In genomic region chr1:167627615-167627864, GRCh38 we compare ENCODE assay signal across 8 cellular contexts. TPM values are rescaled to one million over a fixed set of nuclear protein-coding genes. Genes with fewer than 3 reads are reported as not detected.
DNase-seq lines count a peak whose midpoint lies in the region; ATAC-seq and TF ChIP-seq lines count a peak whose summit lies in the region.

No MANE protein-coding gene starts in this region.

- peak overlapping the region; percentile 93 for H3K4me3 ChIP-seq in CD4-positive, CD25-positive, alpha-beta regulatory T cell (ENCODE audit: low read depth, low read length)
- H3K4me3 ChIP-seq in OCI-LY1 (ENCODE audit: low read depth, low read length, poor library complexity, severe bottlenecking) (peak overlapping the region; percentile 27), left lung (no peak overlapping the region), trophoblast cell (ENCODE audit: low read depth, low read length) (no peak overlapping the region)

- no peak for TF ChIP-seq CTCF in OCI-LY1 (IDR thresholded peaks at IDR 0.05; ENCODE audit: low read length)
- no peak for TF ChIP-seq CTCF in left lung (IDR thresholded peaks at IDR 0.05)

- no peaks in the 10 kb centered on the region for H3K36me3 ChIP-seq in CD4-positive, CD25-positive, alpha-beta regulatory T cell (ENCODE audit: control insufficient read depth, insufficient read depth, low read length)
- H3K36me3 ChIP-seq in OCI-LY1 (ENCODE audit: insufficient read depth, low read length) (peaks cover 17% of the 10 kb centered on the region; the same call in 1 of the 2 replicates), left lung (no peaks in the 10 kb centered on the region), trophoblast cell (ENCODE audit: control insufficient read depth in 1 of 2, insufficient read depth in 2 of 2, low read length in 2 of 2) (no peaks in the 10 kb centered on the region)

- H2AFZ ChIP-seq in OCI-LY1 (ENCODE audit: low read length) (no peak overlapping the region), trophoblast cell (ENCODE audit: insufficient read depth, low read length, poor library complexity) (no peak overlapping the region)

- intact Hi-C loops in left lung (cut with DNase I), result no loop called here

- no peak overlapping the region for H3K4ac ChIP-seq in trophoblast cell (ENCODE audit: low read depth, low read length)

- peaks cover 0 to 6% (median 0%) of the 10 kb centered on the region in 7 donors for H3K9me3 Mint-ChIP-seq in CD4-positive, CD25-positive, alpha-beta regulatory T cell

- in situ Hi-C loops in KBM-7 (cut with MboI; ENCODE audit: low pct_unique_long_range_greater_than_20kb, low sequenced_read_pairs), result no loop called here

- no CpG with 5 or more reads among the region's 3 CpGs for WGBS in trophoblast cell (ENCODE audit: extremely low coverage, insufficient coverage, insufficient read length)

- H2BK120ac ChIP-seq in trophoblast cell (ENCODE audit: insufficient read depth, low read length, poor library complexity), result no peak overlapping the region

- H4K91ac ChIP-seq in trophoblast cell (ENCODE audit: low read depth, low read length), result no peak overlapping the region

- no peak overlapping the region for H4K12ac ChIP-seq in trophoblast cell (ENCODE audit: low read depth, low read length)

- H3F3A ChIP-seq in OCI-LY1 (ENCODE audit: insufficient read depth, low read length), result peaks cover 4% of the 10 kb centered on the region; the same call in 1 of the 2 replicates

- no peak overlapping the region for H2AK5ac ChIP-seq in trophoblast cell (ENCODE audit: low read length)

- peaks cover 55% of the 10 kb centered on the region for H3K4me1 ChIP-seq in CD4-positive, CD25-positive, alpha-beta regulatory T cell (ENCODE audit: control insufficient read depth, insufficient read depth, low read length, poor library complexity, severe bottlenecking)
- H3K4me1 ChIP-seq in OCI-LY1 (ENCODE audit: insufficient read depth, low read length, severe bottlenecking) (peaks cover 63% of the 10 kb centered on the region), left lung (peaks cover 6 to 47% of the 10 kb centered on the region in 2 donors), trophoblast cell (ENCODE audit: control insufficient read depth in 1 of 2, insufficient read depth in 2 of 2, low read length in 2 of 2) (peaks cover 6 to 13% of the 10 kb centered on the region in 2 experiments)

- no peak for ATAC-seq in CD4-positive, CD25-positive, alpha-beta regulatory T cell (ENCODE audit: low read depth in 2 of 2)
- ATAC-seq in GM21528 (IDR thresholded peaks at IDR 0.05; ENCODE audit: low FRiP score, unreplicated experiment) (peak; percentile 15), left lung (no peak)

- no peaks in the 10 kb centered on the region for H4K20me1 ChIP-seq in OCI-LY1 (ENCODE audit: insufficient read depth, low read length)

- no peaks in the 10 kb centered on the region for H3K27me3 ChIP-seq in CD4-positive, CD25-positive, alpha-beta regulatory T cell (ENCODE audit: control insufficient read depth, insufficient read depth, low read length)
- H3K27me3 ChIP-seq in OCI-LY1 (ENCODE audit: insufficient read depth, low read length) (no peaks in the 10 kb centered on the region), left lung (no peaks in the 10 kb centered on the region), trophoblast cell (ENCODE audit: insufficient read depth, low read length) (peaks cover 15% of the 10 kb centered on the region)

- no peaks in the 10 kb centered on the region for H3K9me2 ChIP-seq in OCI-LY1 (ENCODE audit: low read depth, low read length)

- peak overlapping the region; percentile 91 for H3K27ac ChIP-seq in CD4-positive, CD25-positive, alpha-beta regulatory T cell (ENCODE audit: insufficient read depth, low read length, poor library complexity, severe bottlenecking)
- H3K27ac ChIP-seq in OCI-LY1 (ENCODE audit: low read depth, low read length, poor library complexity, severe bottlenecking) (peak overlapping the region; percentile 99), left lung (peak overlapping the region; percentile 57 to 94), trophoblast cell (ENCODE audit: low read depth, low read length) (no peak overlapping the region)

- no peak overlapping the region for H3K18ac ChIP-seq in trophoblast cell (ENCODE audit: low read length)

- H3K27me3 Mint-ChIP-seq in CD4-positive, CD25-positive, alpha-beta regulatory T cell, result no peaks in the 10 kb centered on the region

- no peak overlapping the region for H2BK5ac ChIP-seq in trophoblast cell (ENCODE audit: low read depth, low read length, poor library complexity)

- H3K4me1 Mint-ChIP-seq in CD4-positive, CD25-positive, alpha-beta regulatory T cell, result peaks cover 12 to 76% (median 45%) of the 10 kb centered on the region in 4 donors

- H3K9me3 ChIP-seq in CD4-positive, CD25-positive, alpha-beta regulatory T cell (ENCODE audit: control insufficient read depth in 2 of 2, low read length in 2 of 2), result peaks cover 0 to 2% of the 10 kb centered on the region in 2 experiments
- H3K9me3 ChIP-seq in OCI-LY1 (ENCODE audit: low read length) (no peaks in the 10 kb centered on the region), left lung (no peaks in the 10 kb centered on the region), trophoblast cell (ENCODE audit: insufficient read depth, low read depth, low read length) (peaks cover 2% of the 10 kb centered on the region)

- no peak overlapping the region for H2BK12ac ChIP-seq in trophoblast cell (ENCODE audit: low read length)

- peaks cover 7% of the 10 kb centered on the region for H3K36me3 Mint-ChIP-seq in CD4-positive, CD25-positive, alpha-beta regulatory T cell

- peaks cover 24% of the 10 kb centered on the region for H3K79me2 ChIP-seq in OCI-LY1 (ENCODE audit: insufficient read depth, low read length)
- no peaks in the 10 kb centered on the region for H3K79me2 ChIP-seq in trophoblast cell (ENCODE audit: control insufficient read depth, insufficient read depth, low read length, poor library complexity)

- H3K79me1 ChIP-seq in trophoblast cell (ENCODE audit: low read length), result peaks cover 1% of the 10 kb centered on the region

- H3K4me2 ChIP-seq in OCI-LY1 (ENCODE audit: low read length) (peak overlapping the region; percentile 83), trophoblast cell (ENCODE audit: low read length) (no peak overlapping the region)

- H3K27ac Mint-ChIP-seq in CD4-positive, CD25-positive, alpha-beta regulatory T cell, result peak overlapping the region; percentile 97 to 99 (median 99)

- H3K9ac ChIP-seq in OCI-LY1 (ENCODE audit: low read length), result peak overlapping the region; percentile 94
- H3K9ac ChIP-seq in trophoblast cell (ENCODE audit: low read length), result no peak overlapping the region

- no peak overlapping the region for H3K14ac ChIP-seq in trophoblast cell (ENCODE audit: low read length)

- DNase-seq in CD4-positive, CD25-positive, alpha-beta regulatory T cell, result no peak
- DNase-seq in left lung (no peak), DMS153 (lab: John Stamatoyannopoulos, UW) (no peak), NCI-H1092 treated with DMSO at 0.1 percent for 48 hours (lab: John Stamatoyannopoulos, UW) (no peak), trophoblast cell (no peak), KBM-7 (no peak)

- H4K8ac ChIP-seq in trophoblast cell (ENCODE audit: low read depth, low read length), result no peak overlapping the region

- no peak overlapping the region for H3K23ac ChIP-seq in trophoblast cell (ENCODE audit: low read length)

- peak overlapping the region; percentile 88 to 97 (median 96) for H3K4me3 Mint-ChIP-seq in CD4-positive, CD25-positive, alpha-beta regulatory T cell

RNA-seq across cellular contexts. Expression of gene RCSD1, which starts 2.5 kb away (rescaled TPM):
- 174 TPM for total RNA-seq in CD4-positive, CD25-positive, alpha-beta regulatory T cell
- polyA plus RNA-seq in CD4-positive, CD25-positive, alpha-beta regulatory T cell, result 100 to 1,000 TPM; 207 to 251 (median 233) TPM
- 10 to 100 TPM; 12.2 to 21.5 TPM for total RNA-seq in left lung
- 0.46 and 0.53 TPM in 2 replicates for polyA plus RNA-seq in trophoblast cell (2013)

Comparison
In these comparisons a context has a peak if more than half of its experiments do, and no peak if none do; other contexts are left out.
1. H3K4me3 ChIP-seq: peak in CD4-positive, CD25-positive, alpha-beta regulatory T cell (single experiment) and OCI-LY1 (single experiment); none in left lung (0 of 2) and trophoblast cell (single experiment).